In the genomic region with DNA sequence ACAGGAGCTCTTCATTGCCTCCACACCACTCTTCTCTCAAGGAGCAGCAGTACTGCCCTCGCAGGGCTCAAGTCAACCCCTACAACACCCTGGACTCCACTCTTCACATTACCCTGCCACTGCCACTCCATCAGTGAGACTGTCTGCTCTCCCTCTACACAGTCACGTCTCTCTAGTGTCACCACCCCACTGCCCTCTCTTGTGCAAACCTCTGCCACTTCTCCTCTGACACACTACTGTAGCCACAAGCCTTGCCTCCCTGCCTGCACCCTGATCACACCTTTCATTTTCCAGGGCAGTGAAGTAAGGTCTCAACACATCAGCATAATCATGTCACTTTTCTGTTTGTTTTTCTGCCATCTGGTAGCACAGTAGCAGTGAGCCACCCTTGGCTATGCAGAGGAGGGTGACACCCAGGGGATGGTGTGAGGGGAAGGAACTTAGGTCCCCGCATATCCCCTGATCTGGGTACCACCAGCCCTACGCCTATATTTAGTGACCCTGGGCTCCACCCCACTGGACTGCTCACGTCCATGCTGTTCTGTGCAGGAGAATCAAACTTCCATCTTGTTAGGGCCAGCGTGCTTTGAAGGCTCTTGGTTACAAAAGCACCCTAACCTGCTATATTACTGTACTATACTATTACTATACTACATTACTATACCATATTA, we compare ENCODE assay signal across 1 cellular context.
TF ChIP-seq lines count a peak whose summit lies in the region.

No MANE protein-coding gene starts in this region.

TF ChIP-seq in neural cell, 6 proteins besides CTCF, POLR2A, EP300 and RAD21 (continued from another document):
- TF ChIP-seq REST (IDR thresholded peaks at IDR 0.05; ENCODE audit: borderline replicate concordance), result no peak
- no peak for TF ChIP-seq POLR2AphosphoS5 (IDR thresholded peaks at IDR 0.05)
- no peak for TF ChIP-seq EZH2 (IDR thresholded peaks at IDR 0.05; ENCODE audit: borderline replicate concordance, insufficient read depth, low read length, poor library complexity, severe bottlenecking)
- no peak for TF ChIP-seq SMC3 (conservative IDR thresholded peaks at IDR 0.05; ENCODE audit: poor library complexity)
TF ChIP-seq in neural cell: peak in this region for 0.
